ENCODE assay signal across 19 cellular contexts in the genomic region with DNA sequence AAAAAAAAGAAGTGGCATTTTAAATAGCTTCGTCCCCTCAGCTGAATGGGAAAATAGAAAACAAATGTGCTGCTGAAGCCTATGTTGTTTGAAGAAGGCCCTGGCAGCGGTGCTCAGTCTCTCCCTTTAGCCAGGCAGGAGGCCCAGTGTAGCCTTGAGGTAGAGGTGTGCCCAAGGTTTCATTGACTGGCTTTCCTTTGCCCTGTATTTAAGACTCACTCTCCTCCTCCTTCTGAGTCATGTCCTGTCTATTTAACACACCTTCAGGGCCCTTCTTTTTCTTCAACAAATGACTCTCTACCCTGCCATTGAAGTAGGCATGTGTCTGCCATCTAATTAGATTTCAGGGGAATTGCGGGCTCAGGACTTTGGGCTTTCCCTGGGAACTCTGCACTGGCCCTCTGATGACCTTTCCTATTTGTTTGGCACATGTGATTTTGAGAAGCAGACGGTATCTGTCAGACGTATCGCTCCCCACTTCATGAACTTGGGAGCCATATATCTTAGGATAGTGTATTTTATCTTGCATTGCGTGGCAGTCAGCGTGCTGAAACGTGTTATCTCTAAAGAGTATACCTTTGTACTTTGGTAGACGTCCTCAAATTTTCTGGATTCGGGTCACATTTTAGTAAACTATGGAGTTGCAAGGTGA. TPM values are rescaled to one million over a fixed set of nuclear protein-coding genes. Genes with fewer than 3 reads are reported as not detected.
A peak's percentile ranks its signal among the peaks of the same experiment; 100 is the strongest.
DNase-seq lines count a peak whose midpoint lies in the region; ATAC-seq and TF ChIP-seq lines count a peak whose summit lies in the region.
"Had no signal": no experiment of that assay in that cellular context is flagged by ENCODE, and none has a peak within 500 bp of the region (broad histone marks: within the 10 kb centered on the region; RNA-seq: fewer than 3 reads in every experiment).

No MANE protein-coding gene starts in this region.

- H3K4me1 ChIP-seq in foreskin keratinocyte (peaks cover 13% of the 10 kb centered on the region), thymus (ENCODE audit: control insufficient read depth, insufficient read depth, low read length) (peaks cover 6% of the 10 kb centered on the region)

- peaks cover 4% of the 10 kb centered on the region for H3K36me3 ChIP-seq in thymus (ENCODE audit: control insufficient read depth, insufficient read depth)
- H3K36me3 ChIP-seq: neural progenitor cell, transverse colon had no signal

- 98% methylated on average over 11 of the region's 11 CpGs for WGBS in thymus

- H3K4me3 ChIP-seq in thymus (ENCODE audit: low read length): no peak overlapping the region
- H3K4me3 ChIP-seq: heart left ventricle, neural progenitor cell, skin epidermis, transverse colon had no signal

- no peak for TF ChIP-seq CTCF in foreskin keratinocyte (conservative IDR thresholded peaks at IDR 0.05)

- H3K9me3 ChIP-seq in thymus (ENCODE audit: control insufficient read depth): no peaks in the 10 kb centered on the region
- H3K9me3 ChIP-seq: heart left ventricle, transverse colon had no signal

- ATAC-seq in activated T-cell treated with anti-CD3 and anti-CD28 coated beads, Interleukin-2, amount 50 U/mL, for 4 hours: no peak
- ATAC-seq in foreskin keratinocyte: peak; percentile 89
- ATAC-seq in HG02973 (IDR thresholded peaks at IDR 0.05; ENCODE audit: unreplicated experiment): no peak
- ATAC-seq: CD8-positive, alpha-beta T cell; heart left ventricle; left ventricle myocardium superior had no signal

- H3K27me3 Mint-ChIP-seq in activated T-cell treated with anti-CD3 and anti-CD28 coated beads, Interleukin-2, amount 50 U/mL, for 4 hours (ENCODE audit: low read depth): no peaks in the 10 kb centered on the region

- no peaks in the 10 kb centered on the region for H3K9me3 Mint-ChIP-seq in activated T-cell treated with anti-CD3 and anti-CD28 coated beads, Interleukin-2, amount 50 U/mL, for 4 hours
- H3K9me3 Mint-ChIP-seq: activated naive CD4-positive, alpha-beta T cell treated with anti-CD3 and anti-CD28 coated beads for 36 hours; CD8-positive, alpha-beta T cell; neural progenitor cell had no signal

- H3K27me3 ChIP-seq in foreskin keratinocyte (no peaks in the 10 kb centered on the region), thymus (ENCODE audit: control insufficient read depth, insufficient read depth) (no peaks in the 10 kb centered on the region)
- H3K27me3 ChIP-seq: heart left ventricle, neural progenitor cell, transverse colon had no signal

- DNase-seq in activated T-cell treated with anti-CD3 and anti-CD28 coated beads, Interleukin-2, amount 50 U/mL, for 4 hours: no peak
- DNase-seq in activated T-cell treated with anti-CD3 and anti-CD28 coated beads for 4 hours (no peak), foreskin keratinocyte (peak; percentile 80 to 91), midbrain (lab: John Stamatoyannopoulos, UW) (no peak)
- DNase-seq: activated CD4-positive, alpha-beta T cell treated with anti-CD3 and anti-CD28 coated beads, Interleukin-2, amount 50 U/mL, for 48 hours; CD8-positive, alpha-beta T cell; central memory CD4-positive, alpha-beta T cell; GF-D8; HCEC 1CT; heart left ventricle; left ventricle myocardium superior; NCI-H146; NCI-H524; transverse colon had no signal

- H3K4me3 Mint-ChIP-seq in activated T-cell treated with anti-CD3 and anti-CD28 coated beads, Interleukin-2, amount 50 U/mL, for 4 hours: peak overlapping the region; percentile 17
- H3K4me3 Mint-ChIP-seq: activated naive CD4-positive, alpha-beta T cell treated with anti-CD3 and anti-CD28 coated beads for 36 hours; CD8-positive, alpha-beta T cell; neural progenitor cell had no signal

- H3K27ac ChIP-seq in foreskin keratinocyte (peak overlapping the region; percentile 36), thymus (ENCODE audit: low read depth) (peak overlapping the region; percentile 11)
- H3K27ac ChIP-seq: heart left ventricle, neural progenitor cell, transverse colon had no signal

- peaks cover 13% of the 10 kb centered on the region for H3K36me3 Mint-ChIP-seq in activated T-cell treated with anti-CD3 and anti-CD28 coated beads, Interleukin-2, amount 50 U/mL, for 4 hours (ENCODE audit: insufficient read depth)

- H3K4me1 Mint-ChIP-seq in activated T-cell treated with anti-CD3 and anti-CD28 coated beads, Interleukin-2, amount 50 U/mL, for 4 hours (ENCODE audit: low read depth): peaks cover 45% of the 10 kb centered on the region

RNA-seq across cellular contexts. Expression of a gene that starts 4.3 kb away (rescaled TPM):
- total RNA-seq in activated T-cell treated with anti-CD3 and anti-CD28 coated beads, Interleukin-2, amount 50 U/mL, for 4 hours: 10 to 100 TPM; 45.5 to 52.8 (median 46.2) TPM
- 28.6 and 29.7 TPM in 2 replicates for total RNA-seq in foreskin keratinocyte
- polyA plus RNA-seq in foreskin keratinocyte (28.6 and 28.8 TPM in 2 replicates), thymus (32.1 TPM)

RNA-seq across cellular contexts. Expression of a gene that starts 26.4 kb away (rescaled TPM):
- total RNA-seq in activated T-cell treated with anti-CD3 and anti-CD28 coated beads, Interleukin-2, amount 50 U/mL, for 4 hours: 1 to 10 TPM; 5.0 to 9.0 (median 6.7) TPM
- total RNA-seq in foreskin keratinocyte: 22.9 and 28.4 TPM in 2 replicates
- polyA plus RNA-seq in foreskin keratinocyte (26.7 and 33.5 TPM in 2 replicates), thymus (10.0 TPM)

RNA-seq across cellular contexts. Expression of a gene that starts 28.4 kb away (rescaled TPM):
- total RNA-seq in activated T-cell treated with anti-CD3 and anti-CD28 coated beads, Interleukin-2, amount 50 U/mL, for 4 hours: under 1 TPM; 0.16 to 0.47 (median 0.20) TPM
- total RNA-seq in foreskin keratinocyte: 0.37 and 0.39 TPM in 2 replicates
- 0.64 and 0.66 TPM in 2 replicates for polyA plus RNA-seq in foreskin keratinocyte
- 0.11 TPM for polyA plus RNA-seq in thymus

RNA-seq across cellular contexts. Expression of a gene that starts 35.0 kb away (rescaled TPM):
- 10 to 100 TPM; 33.3 to 40.9 (median 35.4) TPM for total RNA-seq in activated T-cell treated with anti-CD3 and anti-CD28 coated beads, Interleukin-2, amount 50 U/mL, for 4 hours
- total RNA-seq in foreskin keratinocyte: 69.2 and 83.9 TPM in 2 replicates
- polyA plus RNA-seq in foreskin keratinocyte: 110 and 125 TPM in 2 replicates
- polyA plus RNA-seq in thymus: 62.0 TPM

RNA-seq across cellular contexts. Expression of a gene that starts 35.2 kb away (rescaled TPM):
- 100 to 1,000 TPM; 192 to 231 (median 200) TPM for total RNA-seq in activated T-cell treated with anti-CD3 and anti-CD28 coated beads, Interleukin-2, amount 50 U/mL, for 4 hours
- 52.8 and 60.9 TPM in 2 replicates for total RNA-seq in foreskin keratinocyte
- polyA plus RNA-seq in foreskin keratinocyte: 59.3 and 61.9 TPM in 2 replicates
- polyA plus RNA-seq in thymus: 28.5 TPM

Comparison
In these comparisons a context has a peak if more than half of its experiments do, and no peak if none do; other contexts are left out.
1. DNase-seq: peak in foreskin keratinocyte (2 of 2); none in activated T-cell treated with anti-CD3 and anti-CD28 coated beads, Interleukin-2, amount 50 U/mL, for 4 hours (single experiment), activated T-cell treated with anti-CD3 and anti-CD28 coated beads for 4 hours (single experiment) and midbrain (single experiment).